Comparison of ENCODE assay signal across 1 cellular context in the genomic region with DNA sequence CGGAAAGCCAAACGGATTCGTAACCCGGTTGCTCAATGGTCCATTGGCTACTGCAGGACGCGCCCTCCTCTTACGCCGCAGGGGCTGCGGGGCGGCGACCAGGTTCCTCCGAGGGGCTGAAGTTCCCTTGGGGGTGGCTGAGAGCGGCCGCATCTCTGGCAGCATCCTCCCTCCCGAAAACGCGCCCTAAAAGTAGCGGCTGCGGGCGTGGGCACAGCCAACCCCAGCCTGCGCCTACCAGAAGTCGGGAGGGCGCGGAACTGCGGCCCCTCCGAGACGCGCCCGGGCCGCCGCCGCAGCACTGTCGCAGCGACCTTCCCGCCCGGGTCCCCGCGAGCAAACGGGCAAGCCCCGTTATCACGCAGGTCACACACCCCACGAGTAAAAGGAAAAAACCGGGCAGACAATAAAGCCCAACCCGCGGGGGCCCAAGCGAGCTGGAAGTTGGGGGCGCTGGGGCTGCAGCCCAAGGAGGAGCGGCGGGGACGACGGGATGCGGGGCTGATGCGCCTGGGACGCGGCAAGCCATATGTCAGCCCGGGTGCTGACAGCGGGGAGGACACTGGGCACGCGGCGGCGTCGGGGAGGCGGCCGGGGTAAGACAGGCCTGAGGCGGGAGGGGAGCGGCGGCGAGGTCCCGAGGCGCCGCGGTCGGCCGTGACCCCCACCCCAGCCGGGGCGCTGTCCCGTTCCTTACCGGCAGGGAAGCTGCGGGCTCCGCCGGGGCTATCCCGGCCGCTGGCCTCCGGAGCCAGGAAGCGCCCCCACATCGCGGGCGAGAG.
TF ChIP-seq lines count a peak whose summit lies in the region.

No MANE protein-coding gene starts in this region.

TF ChIP-seq in HEK293, 187 proteins besides CTCF, POLR2A, EP300 and RAD21 (continued from another document and continues in another):
- TF ChIP-seq PRDM10 (tag by site-specific recombination; IDR thresholded peaks at IDR 0.05) (peak; percentile 73), ZBTB6 (tag by site-specific recombination; IDR thresholded peaks at IDR 0.05) (no peak), ZNF37A (tag by site-specific recombination; IDR thresholded peaks at IDR 0.05) (no peak), ZNF529 (tag by site-specific recombination; IDR thresholded peaks at IDR 0.05; ENCODE audit: insufficient replicate concordance) (no peak), ZFP37 (tag by site-specific recombination; IDR thresholded peaks at IDR 0.05) (peak; percentile 45; the same call in 1 of the 2 replicates), ZNF585B (tag by site-specific recombination; IDR thresholded peaks at IDR 0.05) (no peak), ZNF350 (tag by site-specific recombination; IDR thresholded peaks at IDR 0.05) (no peak; the same call in 1 of the 2 replicates), OVOL3 (tag by site-specific recombination; IDR thresholded peaks at IDR 0.05) (no peak), ZNF132 (tag by site-specific recombination; IDR thresholded peaks at IDR 0.05; ENCODE audit: borderline replicate concordance) (no peak), ELK4 (IDR thresholded peaks at IDR 0.05; ENCODE audit: borderline replicate concordance, low read depth, low read length) (no peak), ZBTB17 (tag by site-specific recombination; IDR thresholded peaks at IDR 0.05) (peak; percentile 9; the same call in 1 of the 2 replicates), KLF9 (tag by site-specific recombination; IDR thresholded peaks at IDR 0.05; ENCODE audit: low read depth) (0 out of 2 replicates have a peak, but pooled peaks have one; percentile 30), EGR2 (tag by site-specific recombination; IDR thresholded peaks at IDR 0.05; ENCODE audit: low read depth) (peak; percentile 41; the same call in 1 of the 2 replicates), KLF7 (tag by site-specific recombination; IDR thresholded peaks at IDR 0.05; ENCODE audit: borderline replicate concordance) (no peak), ZNF184 (tag by site-specific recombination; IDR thresholded peaks at IDR 0.05) (no peak), ZNF837 (tag by site-specific recombination; IDR thresholded peaks at IDR 0.05) (no peak), ZNF558 (tag by site-specific recombination; IDR thresholded peaks at IDR 0.05) (no peak), ZNF416 (tag by site-specific recombination; IDR thresholded peaks at IDR 0.05) (no peak), BCL11A (tag by site-specific recombination; IDR thresholded peaks at IDR 0.05; ENCODE audit: low read depth) (no peak), ZNF549 (tag by site-specific recombination; IDR thresholded peaks at IDR 0.05) (no peak), ZNF354C (tag by site-specific recombination; IDR thresholded peaks at IDR 0.05; ENCODE audit: borderline replicate concordance, low read depth) (no peak), ZNF398 (tag by site-specific recombination; IDR thresholded peaks at IDR 0.05) (peak; percentile 17; the same call in 1 of the 2 replicates), ZBTB20 (tag by site-specific recombination; IDR thresholded peaks at IDR 0.05) (peak; percentile 90), ZNF776 (tag by site-specific recombination; IDR thresholded peaks at IDR 0.05; ENCODE audit: borderline replicate concordance) (no peak), HOXA7 (CRISPR knock-in tag; IDR thresholded peaks at IDR 0.05; ENCODE audit: borderline replicate concordance) (no peak), ZNF843 (tag by site-specific recombination; IDR thresholded peaks at IDR 0.05) (no peak), ZNF433 (tag by site-specific recombination; IDR thresholded peaks at IDR 0.05; ENCODE audit: low read depth) (no peak), ZNF19 (tag by site-specific recombination; IDR thresholded peaks at IDR 0.05; ENCODE audit: low read depth) (no peak), ZBTB11 (tag by site-specific recombination; conservative IDR thresholded peaks at IDR 0.05; ENCODE audit: low read depth) (peak; percentile 4; the same call in 1 of the 2 replicates), ZBTB1 (tag by site-specific recombination; IDR thresholded peaks at IDR 0.05) (no peak), ZNF658 (tag by site-specific recombination; IDR thresholded peaks at IDR 0.05) (no peak), ZNF266 (tag by site-specific recombination; IDR thresholded peaks at IDR 0.05; ENCODE audit: low read depth) (no peak), ZNF561 (tag by site-specific recombination; IDR thresholded peaks at IDR 0.05; ENCODE audit: borderline replicate concordance) (0 out of 2 replicates have a peak, but pooled peaks have one; percentile 20), KLF8 (tag by site-specific recombination; IDR thresholded peaks at IDR 0.05) (no peak), ZNF324 (tag by site-specific recombination; IDR thresholded peaks at IDR 0.05) (no peak), ZNF16 (tag by site-specific recombination; IDR thresholded peaks at IDR 0.05; ENCODE audit: low read depth) (0 out of 2 replicates have a peak, but pooled peaks have one; percentile 4), ZNF114 (tag by site-specific recombination; IDR thresholded peaks at IDR 0.05) (no peak)
- TF ChIP-seq, protein P1, sequence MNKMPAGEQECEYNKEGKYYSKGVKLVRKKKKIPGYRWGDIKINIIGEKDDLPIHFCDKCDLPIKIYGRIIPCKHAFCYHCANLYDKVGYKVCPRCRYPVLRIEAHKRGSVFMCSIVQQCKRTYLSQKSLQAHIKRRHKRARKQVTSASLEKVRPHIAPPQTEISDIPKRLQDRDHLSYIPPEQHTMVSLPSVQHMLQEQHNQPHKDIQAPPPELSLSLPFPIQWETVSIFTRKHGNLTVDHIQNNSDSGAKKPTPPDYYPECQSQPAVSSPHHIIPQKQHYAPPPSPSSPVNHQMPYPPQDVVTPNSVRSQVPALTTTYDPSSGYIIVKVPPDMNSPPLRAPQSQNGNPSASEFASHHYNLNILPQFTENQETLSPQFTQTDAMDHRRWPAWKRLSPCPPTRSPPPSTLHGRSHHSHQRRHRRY (tag by site-specific recombination; IDR thresholded peaks at IDR 0.05), result no peak
- TF ChIP-seq, protein P2, sequence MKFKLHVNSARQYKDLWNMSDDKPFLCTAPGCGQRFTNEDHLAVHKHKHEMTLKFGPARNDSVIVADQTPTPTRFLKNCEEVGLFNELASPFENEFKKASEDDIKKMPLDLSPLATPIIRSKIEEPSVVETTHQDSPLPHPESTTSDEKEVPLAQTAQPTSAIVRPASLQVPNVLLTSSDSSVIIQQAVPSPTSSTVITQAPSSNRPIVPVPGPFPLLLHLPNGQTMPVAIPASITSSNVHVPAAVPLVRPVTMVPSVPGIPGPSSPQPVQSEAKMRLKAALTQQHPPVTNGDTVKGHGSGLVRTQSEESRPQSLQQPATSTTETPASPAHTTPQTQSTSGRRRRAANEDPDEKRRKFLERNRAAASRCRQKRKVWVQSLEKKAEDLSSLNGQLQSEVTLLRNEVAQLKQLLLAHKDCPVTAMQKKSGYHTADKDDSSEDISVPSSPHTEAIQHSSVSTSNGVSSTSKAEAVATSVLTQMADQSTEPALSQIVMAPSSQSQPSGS (tag by site-specific recombination; IDR thresholded peaks at IDR 0.05; ENCODE audit: low read depth), result no peak
- TF ChIP-seq, protein P3, sequence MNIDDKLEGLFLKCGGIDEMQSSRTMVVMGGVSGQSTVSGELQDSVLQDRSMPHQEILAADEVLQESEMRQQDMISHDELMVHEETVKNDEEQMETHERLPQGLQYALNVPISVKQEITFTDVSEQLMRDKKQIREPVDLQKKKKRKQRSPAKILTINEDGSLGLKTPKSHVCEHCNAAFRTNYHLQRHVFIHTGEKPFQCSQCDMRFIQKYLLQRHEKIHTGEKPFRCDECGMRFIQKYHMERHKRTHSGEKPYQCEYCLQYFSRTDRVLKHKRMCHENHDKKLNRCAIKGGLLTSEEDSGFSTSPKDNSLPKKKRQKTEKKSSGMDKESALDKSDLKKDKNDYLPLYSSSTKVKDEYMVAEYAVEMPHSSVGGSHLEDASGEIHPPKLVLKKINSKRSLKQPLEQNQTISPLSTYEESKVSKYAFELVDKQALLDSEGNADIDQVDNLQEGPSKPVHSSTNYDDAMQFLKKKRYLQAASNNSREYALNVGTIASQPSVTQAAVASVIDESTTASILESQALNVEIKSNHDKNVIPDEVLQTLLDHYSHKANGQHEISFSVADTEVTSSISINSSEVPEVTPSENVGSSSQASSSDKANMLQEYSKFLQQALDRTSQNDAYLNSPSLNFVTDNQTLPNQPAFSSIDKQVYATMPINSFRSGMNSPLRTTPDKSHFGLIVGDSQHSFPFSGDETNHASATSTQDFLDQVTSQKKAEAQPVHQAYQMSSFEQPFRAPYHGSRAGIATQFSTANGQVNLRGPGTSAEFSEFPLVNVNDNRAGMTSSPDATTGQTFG (tag by site-specific recombination; IDR thresholded peaks at IDR 0.05; ENCODE audit: borderline replicate concordance), result no peak
